Comparison of ENCODE assay signal across 10 cellular contexts in genomic region chr2:136000502-136000901, GRCh38. TPM values are rescaled to one million over a fixed set of nuclear protein-coding genes. Genes with fewer than 3 reads are reported as not detected.
DNase-seq lines count a peak whose midpoint lies in the region; ATAC-seq and TF ChIP-seq lines count a peak whose summit lies in the region.
"Had no signal": no experiment of that assay in that cellular context is flagged by ENCODE, and none has a peak within 500 bp of the region (broad histone marks: within the 10 kb centered on the region; RNA-seq: fewer than 3 reads in every experiment).

No MANE protein-coding gene starts in this region.

- H3K4me3 Mint-ChIP-seq in activated T-helper 1 cell treated with anti-CD3 and anti-CD28 coated beads, Interleukin-12 subunit alpha, Interleukin-12 subunit beta, Interleukin-2, Interleukin-4 antibody, amounts not matched to agents 30 ng/mL and 10 ng/mL and 1 ng/mL, durations not matched to agents 14 hours and 24 hours and 36 hours = no peak overlapping the region
- H3K4me3 Mint-ChIP-seq: CD4-positive, alpha-beta T cell had no signal

- peaks cover 54% of the 10 kb centered on the region for H3K4me1 Mint-ChIP-seq in activated T-helper 1 cell treated with anti-CD3 and anti-CD28 coated beads, Interleukin-12 subunit alpha, Interleukin-12 subunit beta, Interleukin-2, Interleukin-4 antibody, amounts not matched to agents 30 ng/mL and 10 ng/mL and 1 ng/mL, durations not matched to agents 14 hours and 24 hours and 36 hours (ENCODE audit: low read depth)

- H3K36me3 Mint-ChIP-seq in activated T-helper 1 cell treated with anti-CD3 and anti-CD28 coated beads, Interleukin-12 subunit alpha, Interleukin-12 subunit beta, Interleukin-2, Interleukin-4 antibody, amounts not matched to agents 30 ng/mL and 10 ng/mL and 1 ng/mL, durations not matched to agents 14 hours and 24 hours and 36 hours (ENCODE audit: low read depth) = peaks cover 26% of the 10 kb centered on the region

- intact Hi-C loops in Right ventricle myocardium inferior (cut with DNase I) = no loop called here
- intact Hi-C loops in cardiac septum (cut with DNase I) = no loop called here
- intact Hi-C loops in dorsolateral prefrontal cortex (cut with DNase I) = no loop called here
- intact Hi-C loops in activated T-helper 1 cell treated with anti-CD3 and anti-CD28 coated beads, Interleukin-12 subunit alpha, Interleukin-12 subunit beta, Interleukin-2, Interleukin-4 antibody, amounts not matched to agents 30 ng/mL and 10 ng/mL and 1 ng/mL, durations not matched to agents 14 hours and 24 hours and 36 hours (cut with micrococcal nuclease) = no loop called here

- H3K27ac ChIP-seq in dorsolateral prefrontal cortex (peak overlapping the region in 31 of 59 donors; percentile 3 to 79 (median 47)), substantia nigra (ENCODE audit: low read depth, low read length, poor library complexity, severe bottlenecking) (peak overlapping the region; percentile 41)

- ATAC-seq in Right ventricle myocardium inferior (peak; percentile 50), HG03095 (IDR thresholded peaks at IDR 0.05; ENCODE audit: unreplicated experiment) (peak; percentile 70)

- peak overlapping the region in 2 of 59 donors; percentile 21 for H3K4me3 ChIP-seq in dorsolateral prefrontal cortex

- H3K27ac Mint-ChIP-seq in activated T-helper 1 cell treated with anti-CD3 and anti-CD28 coated beads, Interleukin-12 subunit alpha, Interleukin-12 subunit beta, Interleukin-2, Interleukin-4 antibody, amounts not matched to agents 30 ng/mL and 10 ng/mL and 1 ng/mL, durations not matched to agents 14 hours and 24 hours and 36 hours = no peak overlapping the region
- H3K27ac Mint-ChIP-seq: CD4-positive, alpha-beta T cell had no signal

- H3K27me3 Mint-ChIP-seq in activated T-helper 1 cell treated with anti-CD3 and anti-CD28 coated beads, Interleukin-12 subunit alpha, Interleukin-12 subunit beta, Interleukin-2, Interleukin-4 antibody, amounts not matched to agents 30 ng/mL and 10 ng/mL and 1 ng/mL, durations not matched to agents 14 hours and 24 hours and 36 hours (ENCODE audit: insufficient read depth) = no peaks in the 10 kb centered on the region
- H3K27me3 Mint-ChIP-seq: CD4-positive, alpha-beta T cell had no signal

- TF ChIP-seq CTCF in dorsolateral prefrontal cortex (IDR thresholded peaks at IDR 0.05 in 54 of 56, conservative IDR thresholded peaks at IDR 0.05 in 2 of 56; ENCODE audit: low read depth in 1 of 56, partially characterized antibody in 56 of 56) = no peak

- H3K27me3 ChIP-seq in dorsolateral prefrontal cortex = no peaks in the 10 kb centered on the region

- peaks cover 8% of the 10 kb centered on the region for H3K9me3 Mint-ChIP-seq in activated T-helper 1 cell treated with anti-CD3 and anti-CD28 coated beads, Interleukin-12 subunit alpha, Interleukin-12 subunit beta, Interleukin-2, Interleukin-4 antibody, amounts not matched to agents 30 ng/mL and 10 ng/mL and 1 ng/mL, durations not matched to agents 14 hours and 24 hours and 36 hours
- H3K9me3 Mint-ChIP-seq: CD4-positive, alpha-beta T cell had no signal

- no peak for DNase-seq in Right ventricle myocardium inferior (ENCODE audit: missing footprints)
- DNase-seq in cardiac septum (ENCODE audit: low spot score) = no peak
- DNase-seq in dorsolateral prefrontal cortex = no peak
- peak in 1 of 49 donors; percentile 14 for DNase-seq in substantia nigra (lab: John Stamatoyannopoulos, UW)
- no peak for DNase-seq in hippocampal formation (lab: John Stamatoyannopoulos, UW)
- DNase-seq in stimulated activated CD4-positive, alpha-beta T cell treated with anti-CD3 and anti-CD28 coated beads, Interleukin-4, amount 100 ng/mL, for 4 hours = no peak
- no peak for DNase-seq in activated T-helper 1 cell treated with anti-CD3 and anti-CD28 coated beads, Interleukin-12 subunit alpha, Interleukin-12 subunit beta, Interleukin-2, Interleukin-4 antibody, amounts not matched to agents 30 ng/mL and 10 ng/mL and 1 ng/mL, durations not matched to agents 14 hours and 24 hours and 36 hours (ENCODE audit: low spot score)
- DNase-seq: activated naive CD4-positive, alpha-beta T cell treated with anti-CD3 and anti-CD28 coated beads, Interleukin-2, amount 50 U/mL, for 16 hours; CD4-positive, alpha-beta T cell had no signal

RNA-seq across cellular contexts. Expression of gene DARS1, which starts 15.1 kb away (rescaled TPM):
- total RNA-seq in Right ventricle myocardium inferior (67.3 TPM), cardiac septum (52.9 TPM), dorsolateral prefrontal cortex (10 to 100 TPM; 30.3 to 79.7 (median 46.5) TPM)
- 132 and 140 TPM in 2 replicates for total RNA-seq in activated T-helper 1 cell treated with anti-CD3 and anti-CD28 coated beads, Interleukin-12 subunit alpha, Interleukin-12 subunit beta, Interleukin-2, Interleukin-4 antibody, amounts not matched to agents 30 ng/mL and 10 ng/mL and 1 ng/mL, durations not matched to agents 14 hours and 24 hours and 36 hours
